1 cellular context compared by ENCODE assay signal in the genomic region with DNA sequence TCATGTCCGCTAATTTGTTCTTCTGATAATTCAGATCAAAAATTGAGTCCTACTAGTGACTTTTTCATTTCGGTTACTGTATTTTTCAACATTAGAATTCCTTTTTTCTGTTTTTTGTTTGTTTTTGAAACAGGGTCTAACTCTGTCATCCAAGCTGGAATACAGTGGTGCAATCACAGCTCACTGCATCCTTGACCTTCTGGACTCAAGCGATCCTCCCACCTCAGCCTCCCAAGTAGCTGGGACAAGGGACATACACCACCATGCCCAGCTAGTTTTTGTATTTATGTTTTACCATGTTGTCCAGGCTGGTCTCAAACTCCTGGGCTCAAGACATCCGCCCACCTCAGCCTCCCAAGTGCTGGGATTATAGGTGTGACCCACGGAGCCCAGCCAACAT.
TF ChIP-seq lines count a peak whose summit lies in the region.

No MANE protein-coding gene starts in this region.

TF ChIP-seq in HepG2, 621 proteins besides CTCF, POLR2A, EP300 and RAD21 (continues in another document):
- no peak for TF ChIP-seq ZNF557 (CRISPR knock-in tag; IDR thresholded peaks at IDR 0.05)
- TF ChIP-seq RERE (CRISPR knock-in tag; IDR thresholded peaks at IDR 0.05; ENCODE audit: low read depth) = no peak
- TF ChIP-seq, protein P1, sequence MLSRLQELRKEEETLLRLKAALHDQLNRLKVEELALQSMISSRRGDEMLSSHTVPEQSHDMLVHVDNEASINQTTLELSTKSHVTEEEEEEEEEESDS (CRISPR knock-in tag; IDR thresholded peaks at IDR 0.05; ENCODE audit: borderline replicate concordance) = no peak
- TF ChIP-seq ZNF160 (CRISPR knock-in tag; IDR thresholded peaks at IDR 0.05) = peak; percentile 89; the same call in 1 of the 2 replicates
- no peak for TF ChIP-seq SAFB2 (CRISPR knock-in tag; IDR thresholded peaks at IDR 0.05; ENCODE audit: borderline replicate concordance, low read depth)
- no peak for TF ChIP-seq ZNF431 (CRISPR knock-in tag; IDR thresholded peaks at IDR 0.05; ENCODE audit: borderline replicate concordance, low read depth)
- TF ChIP-seq, protein P2, sequence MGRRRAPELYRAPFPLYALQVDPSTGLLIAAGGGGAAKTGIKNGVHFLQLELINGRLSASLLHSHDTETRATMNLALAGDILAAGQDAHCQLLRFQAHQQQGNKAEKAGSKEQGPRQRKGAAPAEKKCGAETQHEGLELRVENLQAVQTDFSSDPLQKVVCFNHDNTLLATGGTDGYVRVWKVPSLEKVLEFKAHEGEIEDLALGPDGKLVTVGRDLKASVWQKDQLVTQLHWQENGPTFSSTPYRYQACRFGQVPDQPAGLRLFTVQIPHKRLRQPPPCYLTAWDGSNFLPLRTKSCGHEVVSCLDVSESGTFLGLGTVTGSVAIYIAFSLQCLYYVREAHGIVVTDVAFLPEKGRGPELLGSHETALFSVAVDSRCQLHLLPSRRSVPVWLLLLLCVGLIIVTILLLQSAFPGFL (CRISPR knock-in tag; IDR thresholded peaks at IDR 0.05) = no peak
- TF ChIP-seq IKZF4 (CRISPR knock-in tag; IDR thresholded peaks at IDR 0.05; ENCODE audit: borderline replicate concordance, low read depth, not compliant biosample characterization) = no peak
- TF ChIP-seq ZBTB2 (CRISPR knock-in tag; IDR thresholded peaks at IDR 0.05; ENCODE audit: low read depth) = no peak
- no peak for TF ChIP-seq ZNF552 (CRISPR knock-in tag; IDR thresholded peaks at IDR 0.05; ENCODE audit: borderline replicate concordance)
- TF ChIP-seq ZNF720 (CRISPR knock-in tag; IDR thresholded peaks at IDR 0.05) = no peak
- TF ChIP-seq NCOA5 (CRISPR knock-in tag; IDR thresholded peaks at IDR 0.05) = no peak
- no peak for TF ChIP-seq TOPORS (CRISPR knock-in tag; IDR thresholded peaks at IDR 0.05)
- no peak for TF ChIP-seq ZBTB38 (CRISPR knock-in tag; IDR thresholded peaks at IDR 0.05)
- TF ChIP-seq ZNF713 (CRISPR knock-in tag; IDR thresholded peaks at IDR 0.05) = no peak
- TF ChIP-seq ZNF251 (CRISPR knock-in tag; IDR thresholded peaks at IDR 0.05) = no peak
- no peak for TF ChIP-seq PAX8 (CRISPR knock-in tag; IDR thresholded peaks at IDR 0.05; ENCODE audit: borderline replicate concordance)
- TF ChIP-seq JUNB (CRISPR knock-in tag; IDR thresholded peaks at IDR 0.05; ENCODE audit: borderline replicate concordance) = no peak
- TF ChIP-seq, protein P3, sequence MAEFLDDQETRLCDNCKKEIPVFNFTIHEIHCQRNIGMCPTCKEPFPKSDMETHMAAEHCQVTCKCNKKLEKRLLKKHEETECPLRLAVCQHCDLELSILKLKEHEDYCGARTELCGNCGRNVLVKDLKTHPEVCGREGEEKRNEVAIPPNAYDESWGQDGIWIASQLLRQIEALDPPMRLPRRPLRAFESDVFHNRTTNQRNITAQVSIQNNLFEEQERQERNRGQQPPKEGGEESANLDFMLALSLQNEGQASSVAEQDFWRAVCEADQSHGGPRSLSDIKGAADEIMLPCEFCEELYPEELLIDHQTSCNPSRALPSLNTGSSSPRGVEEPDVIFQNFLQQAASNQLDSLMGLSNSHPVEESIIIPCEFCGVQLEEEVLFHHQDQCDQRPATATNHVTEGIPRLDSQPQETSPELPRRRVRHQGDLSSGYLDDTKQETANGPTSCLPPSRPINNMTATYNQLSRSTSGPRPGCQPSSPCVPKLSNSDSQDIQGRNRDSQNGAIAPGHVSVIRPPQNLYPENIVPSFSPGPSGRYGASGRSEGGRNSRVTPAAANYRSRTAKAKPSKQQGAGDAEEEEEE (CRISPR knock-in tag; IDR thresholded peaks at IDR 0.05; ENCODE audit: borderline replicate concordance) = no peak
- no peak for TF ChIP-seq U2AF1 (optimal IDR thresholded peaks at IDR 0.05; ENCODE audit: low read depth, low read length)
- TF ChIP-seq, protein P4, sequence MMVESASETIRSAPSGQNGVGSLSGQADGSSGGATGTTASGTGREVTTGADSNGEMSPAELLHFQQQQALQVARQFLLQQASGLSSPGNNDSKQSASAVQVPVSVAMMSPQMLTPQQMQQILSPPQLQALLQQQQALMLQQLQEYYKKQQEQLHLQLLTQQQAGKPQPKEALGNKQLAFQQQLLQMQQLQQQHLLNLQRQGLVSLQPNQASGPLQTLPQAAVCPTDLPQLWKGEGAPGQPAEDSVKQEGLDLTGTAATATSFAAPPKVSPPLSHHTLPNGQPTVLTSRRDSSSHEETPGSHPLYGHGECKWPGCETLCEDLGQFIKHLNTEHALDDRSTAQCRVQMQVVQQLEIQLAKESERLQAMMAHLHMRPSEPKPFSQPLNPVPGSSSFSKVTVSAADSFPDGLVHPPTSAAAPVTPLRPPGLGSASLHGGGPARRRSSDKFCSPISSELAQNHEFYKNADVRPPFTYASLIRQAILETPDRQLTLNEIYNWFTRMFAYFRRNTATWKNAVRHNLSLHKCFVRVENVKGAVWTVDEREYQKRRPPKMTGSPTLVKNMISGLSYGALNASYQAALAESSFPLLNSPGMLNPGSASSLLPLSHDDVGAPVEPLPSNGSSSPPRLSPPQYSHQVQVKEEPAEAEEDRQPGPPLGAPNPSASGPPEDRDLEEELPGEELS (CRISPR knock-in tag; IDR thresholded peaks at IDR 0.05) = no peak
- TF ChIP-seq ZNF383 (CRISPR knock-in tag; IDR thresholded peaks at IDR 0.05; ENCODE audit: borderline replicate concordance) = no peak
- TF ChIP-seq ZNF224 (CRISPR knock-in tag; IDR thresholded peaks at IDR 0.05) = no peak
- no peak for TF ChIP-seq ZNF572 (CRISPR knock-in tag; IDR thresholded peaks at IDR 0.05)
- TF ChIP-seq, protein P5, sequence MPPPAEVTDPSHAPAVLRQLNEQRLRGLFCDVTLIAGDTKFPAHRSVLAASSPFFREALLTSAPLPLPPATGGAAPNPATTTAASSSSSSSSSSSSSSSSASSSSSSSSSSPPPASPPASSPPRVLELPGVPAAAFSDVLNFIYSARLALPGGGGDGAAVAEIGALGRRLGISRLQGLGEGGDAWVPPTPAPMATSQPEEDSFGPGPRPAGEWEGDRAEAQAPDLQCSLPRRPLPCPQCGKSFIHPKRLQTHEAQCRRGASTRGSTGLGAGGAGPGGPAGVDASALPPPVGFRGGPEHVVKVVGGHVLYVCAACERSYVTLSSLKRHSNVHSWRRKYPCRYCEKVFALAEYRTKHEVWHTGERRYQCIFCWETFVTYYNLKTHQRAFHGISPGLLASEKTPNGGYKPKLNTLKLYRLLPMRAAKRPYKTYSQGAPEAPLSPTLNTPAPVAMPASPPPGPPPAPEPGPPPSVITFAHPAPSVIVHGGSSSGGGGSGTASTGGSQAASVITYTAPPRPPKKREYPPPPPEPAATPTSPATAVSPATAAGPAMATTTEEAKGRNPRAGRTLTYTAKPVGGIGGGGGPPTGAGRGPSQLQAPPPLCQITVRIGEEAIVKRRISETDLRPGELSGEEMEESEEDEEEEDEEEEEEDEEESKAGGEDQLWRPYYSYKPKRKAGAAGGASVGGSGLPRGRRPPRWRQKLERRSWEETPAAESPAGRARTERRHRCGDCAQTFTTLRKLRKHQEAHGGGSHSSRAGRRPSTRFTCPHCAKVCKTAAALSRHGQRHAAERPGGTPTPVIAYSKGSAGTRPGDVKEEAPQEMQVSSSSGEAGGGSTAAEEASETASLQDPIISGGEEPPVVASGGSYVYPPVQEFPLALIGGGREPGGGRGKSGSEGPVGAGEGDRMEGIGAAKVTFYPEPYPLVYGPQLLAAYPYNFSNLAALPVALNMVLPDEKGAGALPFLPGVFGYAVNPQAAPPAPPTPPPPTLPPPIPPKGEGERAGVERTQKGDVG (CRISPR knock-in tag; IDR thresholded peaks at IDR 0.05; ENCODE audit: borderline replicate concordance) = no peak
- no peak for TF ChIP-seq REPIN1 (CRISPR knock-in tag; IDR thresholded peaks at IDR 0.05; ENCODE audit: borderline replicate concordance, low read depth)
- TF ChIP-seq MLLT10 (CRISPR knock-in tag; IDR thresholded peaks at IDR 0.05) = no peak
- no peak for TF ChIP-seq ZNF264 (CRISPR knock-in tag; IDR thresholded peaks at IDR 0.05)
- no peak for TF ChIP-seq RBM39 (IDR thresholded peaks at IDR 0.05; ENCODE audit: low read depth, low read length, poor library complexity, severe bottlenecking)
- TF ChIP-seq FOXP1 (IDR thresholded peaks at IDR 0.05) = no peak
- TF ChIP-seq FOXP1 (CRISPR knock-in tag; IDR thresholded peaks at IDR 0.05) = peak; percentile 13; the same call in 1 of the 2 replicates
- TF ChIP-seq MTA3 (CRISPR knock-in tag; IDR thresholded peaks at IDR 0.05) = no peak
- TF ChIP-seq ZBTB33 (CRISPR knock-in tag; IDR thresholded peaks at IDR 0.05) = no peak
- TF ChIP-seq, protein P6, sequence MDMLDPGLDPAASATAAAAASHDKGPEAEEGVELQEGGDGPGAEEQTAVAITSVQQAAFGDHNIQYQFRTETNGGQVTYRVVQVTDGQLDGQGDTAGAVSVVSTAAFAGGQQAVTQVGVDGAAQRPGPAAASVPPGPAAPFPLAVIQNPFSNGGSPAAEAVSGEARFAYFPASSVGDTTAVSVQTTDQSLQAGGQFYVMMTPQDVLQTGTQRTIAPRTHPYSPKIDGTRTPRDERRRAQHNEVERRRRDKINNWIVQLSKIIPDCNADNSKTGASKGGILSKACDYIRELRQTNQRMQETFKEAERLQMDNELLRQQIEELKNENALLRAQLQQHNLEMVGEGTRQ (IDR thresholded peaks at IDR 0.05; ENCODE audit: low read depth, low read length) = no peak
- TF ChIP-seq, protein P6 (CRISPR knock-in tag; IDR thresholded peaks at IDR 0.05; ENCODE audit: borderline replicate concordance) = no peak
- TF ChIP-seq ZNF234 (CRISPR knock-in tag; conservative IDR thresholded peaks at IDR 0.05) = no peak
- TF ChIP-seq PHF8 (CRISPR knock-in tag; IDR thresholded peaks at IDR 0.05) = no peak
- no peak for TF ChIP-seq KDM2A (CRISPR knock-in tag; IDR thresholded peaks at IDR 0.05; ENCODE audit: borderline replicate concordance, low read depth)
- TF ChIP-seq, protein P7, sequence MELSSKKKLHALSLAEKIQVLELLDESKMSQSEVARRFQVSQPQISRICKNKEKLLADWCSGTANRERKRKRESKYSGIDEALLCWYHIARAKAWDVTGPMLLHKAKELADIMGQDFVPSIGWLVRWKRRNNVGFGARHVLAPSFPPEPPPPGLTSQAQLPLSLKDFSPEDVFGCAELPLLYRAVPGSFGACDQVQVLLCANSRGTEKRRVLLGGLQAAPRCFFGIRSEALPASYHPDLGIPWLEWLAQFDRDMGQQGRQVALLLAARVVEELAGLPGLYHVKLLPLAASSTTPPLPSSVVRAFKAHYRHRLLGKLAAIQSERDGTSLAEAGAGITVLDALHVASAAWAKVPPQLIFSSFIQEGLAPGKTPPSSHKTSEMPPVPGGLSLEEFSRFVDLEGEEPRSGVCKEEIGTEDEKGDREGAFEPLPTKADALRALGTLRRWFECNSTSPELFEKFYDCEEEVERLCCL (CRISPR knock-in tag; IDR thresholded peaks at IDR 0.05; ENCODE audit: borderline replicate concordance) = no peak
